ENCODE assay signal across 18 cellular contexts in the genomic region with DNA sequence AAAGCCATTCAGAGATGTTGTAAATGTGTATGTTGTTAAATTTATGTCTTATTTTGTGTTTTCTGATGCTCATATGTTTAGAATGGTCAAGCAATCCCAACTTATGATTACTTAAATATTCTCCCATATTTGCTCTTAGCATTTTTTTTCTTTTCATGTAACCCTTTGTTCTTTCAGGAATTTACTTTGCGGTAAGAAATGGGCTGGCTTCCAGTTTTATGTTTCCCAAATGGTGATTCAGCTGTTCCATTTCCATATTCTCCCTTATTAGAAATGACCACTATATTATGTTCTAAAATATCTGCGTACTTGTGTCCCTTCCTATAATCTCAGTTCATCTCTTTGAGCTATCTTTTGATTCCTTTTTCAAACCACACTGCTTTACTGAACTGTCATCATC.
"Had no signal": no experiment of that assay in that cellular context is flagged by ENCODE, and none has a peak within 500 bp of the region (broad histone marks: within the 10 kb centered on the region; RNA-seq: fewer than 3 reads in every experiment).

No MANE protein-coding gene starts in this region.

- H3K4me1 Mint-ChIP-seq: activated B cell treated with CpG ODN at 0.5 μM for 24 hours; activated CD4-positive, alpha-beta T cell treated with anti-CD3 and anti-CD28 coated beads, Interleukin-2, amount 10 ng/mL, durations not matched to agents 7 days and 5 days had no signal

- H3K27me3 Mint-ChIP-seq: activated B cell treated with CpG ODN at 0.5 μM for 24 hours; activated CD4-positive, alpha-beta T cell treated with anti-CD3 and anti-CD28 coated beads, Interleukin-2, amount 10 ng/mL, durations not matched to agents 7 days and 5 days; activated naive CD8-positive, alpha-beta T cell had no signal

- H3K9me3 ChIP-seq: mucosa of descending colon, thyroid gland, vagina had no signal

- H3K4me1 ChIP-seq: right atrium auricular region, thyroid gland, vagina had no signal

- H3K27ac ChIP-seq: right atrium auricular region, thyroid gland, vagina had no signal

- H3K27me3 ChIP-seq: right atrium auricular region, thyroid gland, vagina had no signal

- H3K4me3 Mint-ChIP-seq: activated B cell treated with CpG ODN at 0.5 μM for 24 hours; activated CD4-positive, alpha-beta T cell treated with anti-CD3 and anti-CD28 coated beads, Interleukin-2, amount 10 ng/mL, durations not matched to agents 7 days and 5 days; activated naive CD8-positive, alpha-beta T cell; natural killer cell; T-helper 1 cell treated with Interleukin-12 subunit alpha and Interleukin-12 subunit beta and Interleukin-4 antibody, amounts not matched to agents 30 μg/mL and 1 μg/mL, for 36 hours had no signal

- H3K9me3 Mint-ChIP-seq: activated B cell treated with CpG ODN at 0.5 μM for 24 hours; activated CD4-positive, alpha-beta T cell treated with anti-CD3 and anti-CD28 coated beads, Interleukin-2, amount 10 ng/mL, durations not matched to agents 7 days and 5 days; natural killer cell; T-helper 1 cell treated with Interleukin-12 subunit alpha and Interleukin-12 subunit beta and Interleukin-4 antibody, amounts not matched to agents 30 μg/mL and 1 μg/mL, for 36 hours had no signal

- H3K36me3 ChIP-seq: right atrium auricular region, thyroid gland, vagina had no signal

- ATAC-seq: left colon, mucosa of descending colon, natural killer cell had no signal

- H3K4me3 ChIP-seq: lung, mucosa of descending colon, right atrium auricular region, smooth muscle cell, thyroid gland, vagina had no signal

- DNase-seq: activated B cell treated with CpG ODN at 0.5 μM for 24 hours; activated CD4-positive, alpha-beta T cell treated with anti-CD3 and anti-CD28 coated beads, Interleukin-2, amount 10 ng/mL, durations not matched to agents 7 days and 5 days; activated gamma-delta T cell; activated T-cell treated with anti-CD3 and anti-CD28 coated beads, Interleukin-2, amount 50 U/mL, for 1 hour; central memory CD4-positive, alpha-beta T cell; cortex of kidney; effector CD8-positive, alpha-beta T cell; left colon; mucosa of descending colon; natural killer cell; nucleus accumbens; thyroid gland had no signal

- H3K36me3 Mint-ChIP-seq: activated naive CD8-positive, alpha-beta T cell; natural killer cell had no signal

- H3K27ac Mint-ChIP-seq: activated B cell treated with CpG ODN at 0.5 μM for 24 hours; activated CD4-positive, alpha-beta T cell treated with anti-CD3 and anti-CD28 coated beads, Interleukin-2, amount 10 ng/mL, durations not matched to agents 7 days and 5 days; activated naive CD8-positive, alpha-beta T cell; natural killer cell; T-helper 1 cell treated with Interleukin-12 subunit alpha and Interleukin-12 subunit beta and Interleukin-4 antibody, amounts not matched to agents 30 μg/mL and 1 μg/mL, for 36 hours had no signal
